In genomic region chr17:1711804-1712203, GRCh38 we compare ENCODE assay signal across 16 cellular contexts. TPM values are rescaled to one million over a fixed set of nuclear protein-coding genes. Genes with fewer than 3 reads are reported as not detected.
DNase-seq lines count a peak whose midpoint lies in the region; ATAC-seq and TF ChIP-seq lines count a peak whose summit lies in the region.
"Had no signal": no experiment of that assay in that cellular context is flagged by ENCODE, and none has a peak within 500 bp of the region (broad histone marks: within the 10 kb centered on the region; RNA-seq: fewer than 3 reads in every experiment).

No MANE protein-coding gene starts in this region.

- H3K4me3 Mint-ChIP-seq in WTC11 (peak overlapping the region; percentile 38; the same call in 1 of the 2 replicates), immature natural killer cell (peak overlapping the region in 4 of 5 donors; percentile 1 to 58 (median 20))

- H4K20me1 ChIP-seq in SK-N-SH (ENCODE audit: insufficient read depth): peaks cover 48% of the 10 kb centered on the region

- 88% methylated on average over 4 of the region's 4 CpGs for WGBS in SK-N-SH (ENCODE audit: low lambda C conversion rate)

- no peak for TF ChIP-seq EP300 in SK-N-SH (IDR thresholded peaks at IDR 0.05; ENCODE audit: borderline replicate concordance in 1 of 2, low read depth in 1 of 2, low read length in 1 of 2)

- no peak overlapping the region for H3K9ac ChIP-seq in SK-N-SH
- H3K9ac ChIP-seq in skeletal muscle tissue (ENCODE audit: low read depth in 1 of 3, low read length in 3 of 3): peak overlapping the region in 2 of 3 donors; percentile 23 to 90

- no peaks in the 10 kb centered on the region for H3K9me2 ChIP-seq in SK-N-SH

- H3K9me3 ChIP-seq in SK-N-SH (no peaks in the 10 kb centered on the region), skeletal muscle tissue (ENCODE audit: control insufficient read depth in 3 of 3, low read length in 3 of 3) (no peaks in the 10 kb centered on the region)

- peaks cover 15% of the 10 kb centered on the region for H3K4me1 Mint-ChIP-seq in WTC11
- peaks cover 23 to 30% of the 10 kb centered on the region in 2 donors for H3K4me1 Mint-ChIP-seq in immature natural killer cell

- H3K9me3 Mint-ChIP-seq in WTC11 (no peaks in the 10 kb centered on the region), immature natural killer cell (no peaks in the 10 kb centered on the region)
- H3K9me3 Mint-ChIP-seq: CD4-positive, CD25-positive, alpha-beta regulatory T cell; endodermal cell had no signal

- H3K36me3 ChIP-seq in SK-N-SH (replicated peaks in 1 of 2; ENCODE audit: control insufficient read depth in 1 of 2, insufficient read depth in 2 of 2, low read length in 1 of 2): peaks cover 26 to 31% of the 10 kb centered on the region in 2 experiments
- H3K36me3 ChIP-seq in skeletal muscle tissue (ENCODE audit: control insufficient read depth in 3 of 3, insufficient read depth in 3 of 3, low read length in 3 of 3): peaks cover 28 to 45% (median 29%) of the 10 kb centered on the region in 3 donors

- CTCF ChIA-PET in SK-N-SH (lab: Yijun Ruan, JAX): no interaction called here
- CTCF ChIA-PET in WTC11 (lab: Charles Lee): interaction anchor here (1.3 to 1.8 kb wide), 2 partner anchors 10 to 43 kb away, joined by 4 to 9 read pairs; no protein-coding TSS in a partner anchor

- peaks cover 49% of the 10 kb centered on the region for H3F3A ChIP-seq in SK-N-SH (replicated peaks; ENCODE audit: insufficient read depth)

- no peak overlapping the region for H2AFZ ChIP-seq in SK-N-SH (ENCODE audit: low read depth)

- TF ChIP-seq CTCF in SK-N-SH (IDR thresholded peaks at IDR 0.05) (no peak), WTC11 (IDR thresholded peaks at IDR 0.05) (no peak)

- H3K27me3 ChIP-seq in SK-N-SH (ENCODE audit: insufficient read depth) (no peaks in the 10 kb centered on the region), skeletal muscle tissue (ENCODE audit: control insufficient read depth in 3 of 3, insufficient read depth in 3 of 3, low read length in 3 of 3) (no peaks in the 10 kb centered on the region)

- peaks cover 54% of the 10 kb centered on the region for H3K79me2 ChIP-seq in SK-N-SH (ENCODE audit: insufficient read depth)

- no peak for DNase-seq in SK-N-SH
- no peak for DNase-seq in WTC11 (ENCODE audit: low spot score)
- no peak for DNase-seq in immature natural killer cell
- no peak for DNase-seq in stimulated activated CD4-positive, alpha-beta T cell treated with anti-CD3 and anti-CD28 coated beads, Interleukin-15, amount 100 ng/mL, for 24 hours
- no peak for DNase-seq in KBM-7
- no peak for DNase-seq in activated CD8-positive, alpha-beta memory T cell treated with anti-CD3 and anti-CD28 coated beads for 24 hours
- DNase-seq: 8988T; activated naive CD4-positive, alpha-beta T cell; CD4-positive, CD25-positive, alpha-beta regulatory T cell; NCI-H1436; NCI-H345; stimulated activated CD4-positive, alpha-beta T cell treated with anti-CD3 and anti-CD28 coated beads, Interleukin-12 subunit alpha, Interleukin-12 subunit beta, amount 100 ng/mL, for 4 hours had no signal

- POLR2A ChIA-PET in SK-N-SH (lab: Yijun Ruan, JAX): no interaction called here
- POLR2A ChIA-PET in WTC11 (lab: Charles Lee): no interaction called here

- H3K36me3 Mint-ChIP-seq in WTC11: no peaks in the 10 kb centered on the region
- peaks cover 16 to 21% (median 16%) of the 10 kb centered on the region in 3 donors for H3K36me3 Mint-ChIP-seq in immature natural killer cell
- H3K36me3 Mint-ChIP-seq: CD4-positive, CD25-positive, alpha-beta regulatory T cell had no signal

- H3K4me2 ChIP-seq in SK-N-SH: 0 out of 2 replicates have a peak overlapping the region, but pooled peaks have one; percentile 27

- H3K27ac ChIP-seq in SK-N-SH (ENCODE audit: low read depth in 2 of 2, low read length in 1 of 2) (peak overlapping the region in 1 of 2 experiments; percentile 10; a peak in 2 of 4 replicates), skeletal muscle tissue (ENCODE audit: low read depth, low read length) (no peak overlapping the region)
- H3K27ac ChIP-seq: HL-60 had no signal

- H3K4me3 ChIP-seq in SK-N-SH (ENCODE audit: low read depth in 2 of 2, low read length in 1 of 2) (no peak overlapping the region), skeletal muscle tissue (ENCODE audit: low read length in 3 of 3) (peak overlapping the region in 1 of 3 donors; percentile 85)

- H3K4me1 ChIP-seq in SK-N-SH (ENCODE audit: control insufficient read depth in 1 of 2, insufficient read depth in 2 of 2, low read depth in 1 of 2, low read length in 1 of 2): peaks cover 13 to 25% of the 10 kb centered on the region in 2 experiments; a peak in 3 of 4 replicates
- peaks cover 38 to 44% (median 44%) of the 10 kb centered on the region in 3 donors for H3K4me1 ChIP-seq in skeletal muscle tissue (ENCODE audit: control insufficient read depth in 3 of 3, insufficient read depth in 3 of 3, low read length in 3 of 3)

- H3K27ac Mint-ChIP-seq in WTC11 (no peak overlapping the region), immature natural killer cell (peak overlapping the region in 1 of 6 donors; percentile 9)
- H3K27ac Mint-ChIP-seq: endodermal cell had no signal

- H3K27me3 Mint-ChIP-seq in WTC11 (ENCODE audit: low read depth) (peaks cover 12% of the 10 kb centered on the region), immature natural killer cell (ENCODE audit: low read depth in 3 of 3) (peaks cover 6 to 28% (median 20%) of the 10 kb centered on the region in 3 donors)

- no peak for ATAC-seq in SK-N-SH treated with all-trans-retinoic acid at 6 μM for 48 hours
- no peak for ATAC-seq in WTC11

- in situ Hi-C loops in KBM-7 (cut with MboI; ENCODE audit: low pct_unique_long_range_greater_than_20kb, low sequenced_read_pairs): no loop called here

- TF ChIP-seq RAD21 in SK-N-SH (IDR thresholded peaks at IDR 0.05; ENCODE audit: low read length): no peak

TF ChIP-seq in SK-N-SH, 30 proteins besides CTCF, POLR2A, EP300 and RAD21 (continues in another document):
- TF ChIP-seq FOSL2 (IDR thresholded peaks at IDR 0.05; ENCODE audit: borderline replicate concordance, low read depth) (no peak), ELF1 (IDR thresholded peaks at IDR 0.05) (no peak), MEF2A (IDR thresholded peaks at IDR 0.05; ENCODE audit: borderline replicate concordance, low read depth) (no peak)

TF ChIP-seq in SK-N-SH treated with all-trans-retinoic acid at 6 μM for 48 hours, 23 proteins besides CTCF, POLR2A, EP300 and RAD21 (continues in another document):
- no peak for TF ChIP-seq ZNF565 (CRISPR knock-in tag; conservative IDR thresholded peaks at IDR 0.05; ENCODE audit: low read depth)
- no peak for TF ChIP-seq TCF4 (CRISPR knock-in tag; IDR thresholded peaks at IDR 0.05; ENCODE audit: borderline replicate concordance)
- TF ChIP-seq CSDC2 (CRISPR knock-in tag; IDR thresholded peaks at IDR 0.05): no peak

TF ChIP-seq in WTC11, 78 proteins besides CTCF, POLR2A, EP300 and RAD21 (continues in another document):
- TF ChIP-seq NFATC4 (CRISPR knock-in tag; IDR thresholded peaks at IDR 0.05): no peak
- TF ChIP-seq STAT6 (CRISPR knock-in tag; conservative IDR thresholded peaks at IDR 0.05; ENCODE audit: low read depth): no peak
- no peak for TF ChIP-seq GRHL2 (CRISPR knock-in tag; IDR thresholded peaks at IDR 0.05; ENCODE audit: insufficient replicate concordance, severe bottlenecking)

RNA-seq across cellular contexts. Expression of gene TLCD2, which starts 1.6 kb away (rescaled TPM):
- polyA plus RNA-seq in SK-N-SH (2012; rRNA removed): 1.3 and 1.9 TPM in 2 replicates
- 1.7 and 1.9 TPM in 2 replicates for polyA plus RNA-seq in SK-N-SH (2012; cell fraction: cytosol; rRNA removed)
- 1.4 and 2.0 TPM in 2 replicates for polyA plus RNA-seq in SK-N-SH (2012; cell fraction: nucleus; rRNA removed)
- total RNA-seq in WTC11 (2021): 1.4 to 1.9 TPM (median 1.4 TPM) in 3 replicates
- polyA plus RNA-seq in immature natural killer cell: under 1 TPM in 1 of 3 donors, not detected in 2; 0.04 TPM
- total RNA-seq in skeletal muscle tissue: 2.1 TPM

RNA-seq across cellular contexts. Expression of gene WDR81, which starts 12.7 kb away (rescaled TPM):
- polyA plus RNA-seq in SK-N-SH (2012; rRNA removed): 7.2 and 9.3 TPM in 2 replicates
- 2.4 and 4.3 TPM in 2 replicates for polyA plus RNA-seq in SK-N-SH (2012; cell fraction: cytosol; rRNA removed)
- 30.4 and 32.0 TPM in 2 replicates for polyA plus RNA-seq in SK-N-SH (2012; cell fraction: nucleus; rRNA removed)
- 14.0 to 16.4 TPM (median 15.1 TPM) in 3 replicates for total RNA-seq in WTC11 (2021)
- 10 to 100 TPM in 1 of 3 donors, 1 to 10 TPM in 2; 5.8 to 27.2 (median 6.4) TPM for polyA plus RNA-seq in immature natural killer cell
- 10.4 TPM for total RNA-seq in skeletal muscle tissue

RNA-seq across cellular contexts. Expression of gene PRPF8, which starts 27.1 kb away (rescaled TPM):
- polyA plus RNA-seq in SK-N-SH (2012; rRNA removed) (123 and 149 TPM in 2 replicates), immature natural killer cell (100 to 1,000 TPM in 1 of 3 donors, 10 to 100 TPM in 2; 57.0 to 198 (median 84.1) TPM)
- polyA plus RNA-seq in SK-N-SH (2012; cell fraction: cytosol; rRNA removed): 54.5 and 84.1 TPM in 2 replicates
- polyA plus RNA-seq in SK-N-SH (2012; cell fraction: nucleus; rRNA removed): 251 and 315 TPM in 2 replicates
- total RNA-seq in WTC11 (2021) (323 to 388 TPM (median 328 TPM) in 3 replicates), skeletal muscle tissue (96.0 TPM)

RNA-seq across cellular contexts. Expression of gene SERPINF2, which starts 30.9 kb away (rescaled TPM):
- polyA plus RNA-seq in SK-N-SH (2012; rRNA removed): 0.16 and 0.26 TPM in 2 replicates
- 0.05 and 0.18 TPM in 2 replicates for polyA plus RNA-seq in SK-N-SH (2012; cell fraction: cytosol; rRNA removed)
- polyA plus RNA-seq in SK-N-SH (2012; cell fraction: nucleus; rRNA removed): 1.0 and 1.5 TPM in 2 replicates
- 1.6 to 2.7 TPM (median 2.1 TPM) in 3 replicates for total RNA-seq in WTC11 (2021)
- polyA plus RNA-seq in immature natural killer cell: under 1 TPM in 1 of 3 donors, not detected in 2; 0.76 TPM
- total RNA-seq in skeletal muscle tissue: not detected
- polyA plus RNA-seq: CD4-positive, CD25-positive, alpha-beta regulatory T cell had no signal

RNA-seq across cellular contexts. Expression of gene SERPINF1, which starts 50.1 kb away (rescaled TPM):
- polyA plus RNA-seq in SK-N-SH (2012; rRNA removed): 380 and 392 TPM in 2 replicates
- polyA plus RNA-seq in SK-N-SH (2012; cell fraction: cytosol; rRNA removed): 248 and 316 TPM in 2 replicates
- polyA plus RNA-seq in SK-N-SH (2012; cell fraction: nucleus; rRNA removed): 275 and 299 TPM in 2 replicates
- 16.7 to 26.2 TPM (median 22.1 TPM) in 3 replicates for total RNA-seq in WTC11 (2021)
- 1 to 10 TPM; 2.1 to 9.6 (median 3.3) TPM for polyA plus RNA-seq in immature natural killer cell
- total RNA-seq in skeletal muscle tissue: 328 TPM
- total RNA-seq: CD4-positive, CD25-positive, alpha-beta regulatory T cell had no signal
